24 cellular contexts compared by ENCODE assay signal in the genomic region with DNA sequence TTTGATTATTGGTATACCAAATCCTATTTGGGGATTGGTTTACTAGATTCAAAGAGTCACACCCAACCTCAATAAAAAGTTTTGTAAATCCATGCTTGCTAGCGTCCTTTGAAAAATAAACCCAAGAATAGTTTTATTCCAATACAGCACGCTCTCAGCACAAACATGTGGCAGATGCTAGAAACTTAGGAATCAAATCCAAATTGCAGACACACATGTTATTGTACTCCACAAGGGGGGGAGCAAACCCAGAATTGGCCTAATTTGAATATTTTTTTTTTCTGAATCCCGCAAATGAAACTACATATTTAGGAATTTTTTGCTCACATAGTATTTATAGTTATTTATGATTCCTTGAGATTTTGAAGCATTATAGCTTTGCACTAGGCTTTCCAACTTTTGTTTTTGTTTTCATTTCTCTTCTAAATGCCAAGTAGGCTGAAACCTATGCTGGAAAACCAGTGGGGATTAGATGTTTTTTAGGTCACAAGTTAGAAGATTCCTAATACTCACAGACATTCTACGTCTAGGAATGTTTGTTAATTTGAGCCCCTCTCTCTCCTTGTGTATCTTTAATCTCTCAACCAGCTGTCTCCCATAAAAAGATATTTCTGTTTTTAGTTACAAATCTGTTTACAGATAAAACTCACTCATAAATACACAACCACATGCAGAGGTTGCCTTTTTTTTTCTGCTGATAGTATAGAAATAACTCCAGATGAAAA. TPM values are rescaled to one million over a fixed set of nuclear protein-coding genes. Genes with fewer than 3 reads are reported as not detected.
DNase-seq lines count a peak whose midpoint lies in the region; ATAC-seq and TF ChIP-seq lines count a peak whose summit lies in the region.
"Had no signal": no experiment of that assay in that cellular context is flagged by ENCODE, and none has a peak within 500 bp of the region (broad histone marks: within the 10 kb centered on the region; RNA-seq: fewer than 3 reads in every experiment).

No MANE protein-coding gene starts in this region.

- intact Hi-C loops in ovary (cut with DNase I), result no loop called here
- intact Hi-C loops in activated CD8-positive, alpha-beta T cell treated with anti-CD3 and anti-CD28 coated beads for 36 hours (cut with micrococcal nuclease), result no loop called here

- no peak overlapping the region for H3K4me3 Mint-ChIP-seq in activated CD8-positive, alpha-beta T cell treated with anti-CD3 and anti-CD28 coated beads for 36 hours

- no peak overlapping the region for H3K4me3 ChIP-seq in HFF-Myc (replicated peaks; ENCODE audit: low read depth, low read length)
- H3K4me3 ChIP-seq in fibroblast of mammary gland (ENCODE audit: control insufficient read depth, low read depth, low read length), result no peak overlapping the region
- H3K4me3 ChIP-seq in ovary, result no peak overlapping the region
- H3K4me3 ChIP-seq: adrenal gland, gastrocnemius medialis, K562, mucosa of descending colon, right atrium auricular region, SJSA1 had no signal

- CTCF ChIA-PET in activated CD8-positive, alpha-beta T cell treated with anti-CD3 and anti-CD28 coated beads for 36 hours (lab: Charles Lee), result no interaction called here

- no peaks in the 10 kb centered on the region for H3K36me3 ChIP-seq in ovary
- H3K36me3 ChIP-seq: adrenal gland, gastrocnemius medialis, right atrium auricular region, SJSA1, WERI-Rb-1 had no signal

- DNase-seq in DMS 273 (lab: John Stamatoyannopoulos, UW; ENCODE audit: unreplicated experiment), result peak; percentile 1
- DNase-seq in DMS 273 treated with DMSO at 0.1 percent for 48 hours (lab: John Stamatoyannopoulos, UW), result no peak
- peak; percentile 19 for DNase-seq in HFF-Myc (ENCODE audit: extremely low read depth, low read depth)
- peak; percentile 18 for DNase-seq in fibroblast of mammary gland (ENCODE audit: low read depth)
- DNase-seq in ovary, result peak in 2 of 5 donors; percentile 16 to 30
- DNase-seq in kidney tubule cell (ENCODE audit: low spot score), result no peak
- DNase-seq in NCI-H510A (lab: John Stamatoyannopoulos, UW), result no peak
- no peak for DNase-seq in activated CD8-positive, alpha-beta T cell treated with anti-CD3 and anti-CD28 coated beads for 36 hours
- DNase-seq: activated gamma-delta T cell, adrenal gland, DMS53, dorsolateral prefrontal cortex, gastrocnemius medialis, kidney glomerular epithelial cell, mucosa of descending colon, NCI-H1694 treated with DMSO at 0.1 percent for 48 hours, PC-3, WERI-Rb-1 had no signal

- no peak for ATAC-seq in activated CD8-positive, alpha-beta T cell treated with anti-CD3 and anti-CD28 coated beads for 36 hours
- ATAC-seq: gastrocnemius medialis, K562, mucosa of descending colon, PC-3 had no signal

- H3K9me3 Mint-ChIP-seq in activated CD8-positive, alpha-beta T cell treated with anti-CD3 and anti-CD28 coated beads for 36 hours, result peaks cover 6% of the 10 kb centered on the region

- peaks cover 16% of the 10 kb centered on the region for H3K4me1 ChIP-seq in ovary (ENCODE audit: insufficient read depth)
- H3K4me1 ChIP-seq: adrenal gland, right atrium auricular region, SJSA1 had no signal

- no peaks in the 10 kb centered on the region for H3K36me3 Mint-ChIP-seq in activated CD8-positive, alpha-beta T cell treated with anti-CD3 and anti-CD28 coated beads for 36 hours (ENCODE audit: low read depth)

- TF ChIP-seq CTCF in HFF-Myc (IDR thresholded peaks at IDR 0.05; ENCODE audit: low read depth, low read length, missing control alignments) (no peak), fibroblast of mammary gland (conservative IDR thresholded peaks at IDR 0.05; ENCODE audit: control insufficient read depth, insufficient read depth, low read depth, low read length) (peak; percentile 4), ovary (IDR thresholded peaks at IDR 0.05) (peak in 2 of 3 donors; percentile 13 to 26)
- no peak for TF ChIP-seq CTCF in activated CD8-positive, alpha-beta T cell treated with anti-CD3 and anti-CD28 coated beads for 36 hours (IDR thresholded peaks at IDR 0.05)

- no peaks in the 10 kb centered on the region for H3K27me3 Mint-ChIP-seq in activated CD8-positive, alpha-beta T cell treated with anti-CD3 and anti-CD28 coated beads for 36 hours

- H3K9me3 ChIP-seq in ovary, result no peaks in the 10 kb centered on the region
- H3K9me3 ChIP-seq: adrenal gland, gastrocnemius medialis, mucosa of descending colon, right atrium auricular region, SJSA1 had no signal

- 6 to 11% (median 7%) methylated on average over 4 of the region's 4 CpGs for WGBS in ovary, 3 donors

- POLR2A ChIA-PET in activated CD8-positive, alpha-beta T cell treated with anti-CD3 and anti-CD28 coated beads for 36 hours (lab: Charles Lee), result no interaction called here

- peak overlapping the region in 1 of 2 donors; percentile 56 for H3K27ac ChIP-seq in ovary
- H3K27ac ChIP-seq: 22Rv1, adrenal gland, C4-2B, dorsolateral prefrontal cortex, gastrocnemius medialis, right atrium auricular region, SJSA1, WERI-Rb-1 had no signal

- no peak overlapping the region for H3K27ac Mint-ChIP-seq in activated CD8-positive, alpha-beta T cell treated with anti-CD3 and anti-CD28 coated beads for 36 hours

- H3K27me3 ChIP-seq in ovary, result no peaks in the 10 kb centered on the region
- H3K27me3 ChIP-seq: adrenal gland, dorsolateral prefrontal cortex, gastrocnemius medialis, right atrium auricular region, SJSA1 had no signal

- TF ChIP-seq POLR2A in ovary (IDR thresholded peaks at IDR 0.05), result no peak

- H3K4me1 Mint-ChIP-seq in activated CD8-positive, alpha-beta T cell treated with anti-CD3 and anti-CD28 coated beads for 36 hours (ENCODE audit: low read depth), result no peaks in the 10 kb centered on the region

- no peak for TF ChIP-seq EP300 in ovary (IDR thresholded peaks at IDR 0.05)

RNA-seq across cellular contexts. Expression of gene CDH11, which starts 59.3 kb away (rescaled TPM):
- total RNA-seq in ovary, result 100 to 1,000 TPM; 158 to 858 (median 500) TPM
- 100 to 1,000 TPM; 118 to 153 TPM for polyA plus RNA-seq in ovary
- total RNA-seq in activated CD8-positive, alpha-beta T cell treated with anti-CD3 and anti-CD28 coated beads for 36 hours, result not detected
- total RNA-seq: T-helper 2 cell treated with Interferon-gamma antibody and Interleukin-4, amounts not matched to agents 100 ng/mL and 5 ng/mL, for 36 hours had no signal
- polyA plus RNA-seq: K562 had no signal

Comparison
In these comparisons a context has a peak if more than half of its experiments do, and no peak if none do; other contexts are left out.
1. DNase-seq: peak in DMS 273 (single experiment), HFF-Myc (single experiment) and fibroblast of mammary gland (single experiment); none in DMS 273 treated with DMSO at 0.1 percent for 48 hours (single experiment), kidney tubule cell (single experiment), NCI-H510A (single experiment) and activated CD8-positive, alpha-beta T cell treated with anti-CD3 and anti-CD28 coated beads for 36 hours (single experiment).
2. CTCF ChIP-seq: peak in fibroblast of mammary gland (single experiment) and ovary (2 of 3); none in HFF-Myc (single experiment) and activated CD8-positive, alpha-beta T cell treated with anti-CD3 and anti-CD28 coated beads for 36 hours (single experiment).
3. RNA of gene CDH11, which starts 59.3 kb away (total RNA-seq): 158 to 858 TPM in ovary; not detected in activated CD8-positive, alpha-beta T cell treated with anti-CD3 and anti-CD28 coated beads for 36 hours; every median in the first group is over 100 times any median in the second.